In the genomic region with DNA sequence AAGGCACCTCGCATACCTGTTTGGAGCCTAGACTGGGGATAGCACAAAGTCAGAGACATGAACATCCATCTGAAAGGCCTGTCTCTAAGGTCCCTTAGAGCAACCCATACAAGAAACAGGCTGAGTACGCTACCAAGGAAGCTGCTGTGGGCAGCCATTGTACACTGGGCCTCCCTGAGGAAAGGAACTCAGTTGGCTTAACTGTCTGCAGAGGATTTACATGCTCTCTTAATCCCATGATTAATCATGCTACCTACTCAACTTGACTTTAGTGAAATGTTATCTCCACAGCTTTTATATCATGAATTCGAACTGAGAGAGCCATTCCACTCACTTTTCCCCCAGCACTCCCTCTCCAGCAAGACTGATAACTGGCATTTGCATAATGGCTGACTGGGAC, we compare ENCODE assay signal across 24 cellular contexts.
"Had no signal": no experiment of that assay in that cellular context is flagged by ENCODE, and none has a peak within 500 bp of the region (broad histone marks: within the 10 kb centered on the region; RNA-seq: fewer than 3 reads in every experiment).

No MANE protein-coding gene starts in this region.

- H3K27me3 Mint-ChIP-seq: naive thymus-derived CD4-positive, alpha-beta T cell; natural killer cell treated with Interleukin-12 subunit alpha and Interleukin-12 subunit beta and Interleukin-15 and Interleukin-18, amount 100 ng/mL, for 72 hours; stimulated activated memory B cell treated with anti-CD40 and anti-IgM and Interleukin-4, amounts not matched to agents 10 μg/mL and 1 μg/mL and 100 μg/mL, for 72 hours had no signal

- H3K4me3 ChIP-seq: left ventricle myocardium inferior, lung, mucosa of descending colon, ovary, prostate gland, sigmoid colon, spleen, stomach, testis, thyroid gland, transverse colon, upper lobe of left lung, vagina had no signal

- H3K27ac ChIP-seq: left ventricle myocardium inferior, ovary, prostate gland, sigmoid colon, spleen, stomach, testis, thyroid gland, transverse colon, upper lobe of left lung, vagina had no signal

- H3K27ac Mint-ChIP-seq: natural killer cell treated with Interleukin-12 subunit alpha and Interleukin-12 subunit beta and Interleukin-15 and Interleukin-18, amount 100 ng/mL, for 72 hours had no signal

- H3K4me1 ChIP-seq: left ventricle myocardium inferior, prostate gland, sigmoid colon, stomach, testis, thyroid gland, transverse colon, upper lobe of left lung, vagina had no signal

- DNase-seq: islet precursor cell; left ventricle myocardium inferior; midbrain; mucosa of descending colon; naive thymus-derived CD4-positive, alpha-beta T cell; ovary; retina; right cardiac atrium; sigmoid colon; small intestine; spleen; stimulated activated CD4-positive, alpha-beta T cell treated with anti-CD3 and anti-CD28 coated beads, Interleukin-4, amount 100 ng/mL, for 4 hours; stimulated activated CD8-positive, alpha-beta memory T cell treated with anti-CD3 and anti-CD28 coated beads, Interleukin-4, amount 100 ng/mL, for 48 hours; stimulated activated naive CD8-positive, alpha-beta T cell treated with anti-CD3 and anti-CD28 coated beads, Interleukin-15, Interleukin-2, amounts not matched to agents 100 U/mL and 50 U/mL, for 24 hours; stomach; testis; thyroid gland; transverse colon; upper lobe of left lung had no signal

- H3K36me3 ChIP-seq: ovary, prostate gland, thyroid gland had no signal

- H3K9me3 ChIP-seq: left ventricle myocardium inferior, mucosa of descending colon, ovary, prostate gland, sigmoid colon, spleen, stomach, testis, thyroid gland, transverse colon, upper lobe of left lung, vagina had no signal

- H3K9me3 Mint-ChIP-seq: natural killer cell treated with Interleukin-12 subunit alpha and Interleukin-12 subunit beta and Interleukin-15 and Interleukin-18, amount 100 ng/mL, for 72 hours; stimulated activated memory B cell treated with anti-CD40 and anti-IgM and Interleukin-4, amounts not matched to agents 10 μg/mL and 1 μg/mL and 100 μg/mL, for 72 hours had no signal

- FAIRE-seq: small intestine had no signal

- H3K4me3 Mint-ChIP-seq: naive thymus-derived CD4-positive, alpha-beta T cell; natural killer cell treated with Interleukin-12 subunit alpha and Interleukin-12 subunit beta and Interleukin-15 and Interleukin-18, amount 100 ng/mL, for 72 hours; stimulated activated memory B cell treated with anti-CD40 and anti-IgM and Interleukin-4, amounts not matched to agents 10 μg/mL and 1 μg/mL and 100 μg/mL, for 72 hours had no signal

- H3K27me3 ChIP-seq: ovary, sigmoid colon, spleen, stomach, testis, thyroid gland, transverse colon, upper lobe of left lung, vagina had no signal
